Comparison of ENCODE assay signal across 12 cellular contexts in genomic region chr10:3924344-3924743, GRCh38.
DNase-seq lines count a peak whose midpoint lies in the region; ATAC-seq and TF ChIP-seq lines count a peak whose summit lies in the region.
"Had no signal": no experiment of that assay in that cellular context is flagged by ENCODE, and none has a peak within 500 bp of the region (broad histone marks: within the 10 kb centered on the region; RNA-seq: fewer than 3 reads in every experiment).

No MANE protein-coding gene starts in this region.

- no peaks in the 10 kb centered on the region for H3K27me3 Mint-ChIP-seq in chondrocyte (ENCODE audit: low read depth)
- no peaks in the 10 kb centered on the region for H3K27me3 Mint-ChIP-seq in activated CD8-positive, alpha-beta memory T cell treated with anti-CD3 and anti-CD28 coated beads, Interleukin-2, amount 10 ng/mL, durations not matched to agents 7 days and 5 days
- H3K27me3 Mint-ChIP-seq in CD8-positive, alpha-beta T cell (ENCODE audit: low read depth): no peaks in the 10 kb centered on the region

- no peaks in the 10 kb centered on the region for H3K27me3 ChIP-seq in lower lobe of right lung (ENCODE audit: low read depth)
- H3K27me3 ChIP-seq in CD8-positive, alpha-beta T cell (ENCODE audit: insufficient read depth, low read length): no peaks in the 10 kb centered on the region
- H3K27me3 ChIP-seq: colonic mucosa had no signal

- H3K27ac ChIP-seq in lower lobe of right lung: no peak overlapping the region
- no peak overlapping the region for H3K27ac ChIP-seq in CD8-positive, alpha-beta T cell (ENCODE audit: low read depth, low read length)
- H3K27ac ChIP-seq: colonic mucosa had no signal

- H3K9me3 Mint-ChIP-seq in chondrocyte (ENCODE audit: low read depth): peaks cover 2% of the 10 kb centered on the region
- H3K9me3 Mint-ChIP-seq in activated CD8-positive, alpha-beta memory T cell treated with anti-CD3 and anti-CD28 coated beads, Interleukin-2, amount 10 ng/mL, durations not matched to agents 7 days and 5 days (ENCODE audit: low read depth): no peaks in the 10 kb centered on the region
- no peaks in the 10 kb centered on the region for H3K9me3 Mint-ChIP-seq in CD8-positive, alpha-beta T cell

- H3K9me3 ChIP-seq in lower lobe of right lung: no peaks in the 10 kb centered on the region
- H3K9me3 ChIP-seq in CD8-positive, alpha-beta T cell (ENCODE audit: low read length): no peaks in the 10 kb centered on the region
- H3K9me3 ChIP-seq: colonic mucosa had no signal

- peaks cover 52% of the 10 kb centered on the region for H3K4me1 Mint-ChIP-seq in chondrocyte (ENCODE audit: low read depth)
- peaks cover 19% of the 10 kb centered on the region for H3K4me1 Mint-ChIP-seq in activated CD8-positive, alpha-beta memory T cell treated with anti-CD3 and anti-CD28 coated beads, Interleukin-2, amount 10 ng/mL, durations not matched to agents 7 days and 5 days
- no peaks in the 10 kb centered on the region for H3K4me1 Mint-ChIP-seq in CD8-positive, alpha-beta T cell (ENCODE audit: low read depth)
- H3K4me1 Mint-ChIP-seq: CD14-positive monocyte had no signal

- no peaks in the 10 kb centered on the region for H3K36me3 Mint-ChIP-seq in chondrocyte (ENCODE audit: low read depth)
- H3K36me3 Mint-ChIP-seq in activated CD8-positive, alpha-beta memory T cell treated with anti-CD3 and anti-CD28 coated beads, Interleukin-2, amount 10 ng/mL, durations not matched to agents 7 days and 5 days: peaks cover 2% of the 10 kb centered on the region
- no peaks in the 10 kb centered on the region for H3K36me3 Mint-ChIP-seq in CD8-positive, alpha-beta T cell
- H3K36me3 Mint-ChIP-seq: CD14-positive monocyte had no signal

- in situ Hi-C loops in KBM-7 (cut with MboI; ENCODE audit: low pct_unique_long_range_greater_than_20kb, low sequenced_read_pairs): no loop called here

- intact Hi-C loops in lower lobe of right lung (cut with DNase I): no loop called here
- intact Hi-C loops in CD8-positive, alpha-beta T cell (cut with DNase I, micrococcal nuclease): no loop called here

- POLR2A ChIA-PET in CD8-positive, alpha-beta T cell (lab: Charles Lee): no interaction called here

- CTCF ChIA-PET in activated CD8-positive, alpha-beta memory T cell treated with anti-CD3 and anti-CD28 coated beads, Interleukin-2, amount 10 ng/mL, durations not matched to agents 7 days and 5 days (lab: Charles Lee): interaction anchor here (0.9 kb wide), 1 partner anchor 36 kb away, joined by 4 read pairs; no protein-coding TSS in a partner anchor
- CTCF ChIA-PET in CD8-positive, alpha-beta T cell (lab: Charles Lee): no interaction called here

- DNase-seq in AG09309 (ENCODE audit: low read depth) (peak; percentile 67), KBM-7 (peak; percentile 17), chondrocyte (ENCODE audit: low spot score) (no peak), lower lobe of right lung (no peak)
- no peak for DNase-seq in activated CD8-positive, alpha-beta memory T cell treated with anti-CD3 and anti-CD28 coated beads, Interleukin-2, amount 10 ng/mL, durations not matched to agents 7 days and 5 days
- DNase-seq in CD8-positive, alpha-beta T cell: no peak
- DNase-seq: colonic mucosa, NCI-H1092, NCI-H82 had no signal

- H3K4me3 ChIP-seq in AG09309 (ENCODE audit: control insufficient read depth, low read depth, low read length) (no peak overlapping the region), lower lobe of right lung (no peak overlapping the region)
- no peak overlapping the region for H3K4me3 ChIP-seq in CD8-positive, alpha-beta T cell (ENCODE audit: low read depth, low read length)
- H3K4me3 ChIP-seq: colonic mucosa had no signal

- peak overlapping the region; percentile 77 for H3K27ac Mint-ChIP-seq in chondrocyte (ENCODE audit: unreplicated experiment)
- H3K27ac Mint-ChIP-seq in activated CD8-positive, alpha-beta memory T cell treated with anti-CD3 and anti-CD28 coated beads, Interleukin-2, amount 10 ng/mL, durations not matched to agents 7 days and 5 days: no peak overlapping the region
- H3K27ac Mint-ChIP-seq in CD8-positive, alpha-beta T cell: no peak overlapping the region

- peaks cover 7% of the 10 kb centered on the region for H3K4me1 ChIP-seq in lower lobe of right lung
- H3K4me1 ChIP-seq in CD8-positive, alpha-beta T cell (ENCODE audit: insufficient read depth, low read length): no peaks in the 10 kb centered on the region
- H3K4me1 ChIP-seq: colonic mucosa had no signal

- H3K36me3 ChIP-seq in lower lobe of right lung: no peaks in the 10 kb centered on the region
- H3K36me3 ChIP-seq in CD8-positive, alpha-beta T cell (ENCODE audit: insufficient read depth, low read length): no peaks in the 10 kb centered on the region
- H3K36me3 ChIP-seq: colonic mucosa had no signal

- H3K4me3 Mint-ChIP-seq in chondrocyte (ENCODE audit: unreplicated experiment): no peak overlapping the region
- no peak overlapping the region for H3K4me3 Mint-ChIP-seq in activated CD8-positive, alpha-beta memory T cell treated with anti-CD3 and anti-CD28 coated beads, Interleukin-2, amount 10 ng/mL, durations not matched to agents 7 days and 5 days
- H3K4me3 Mint-ChIP-seq in CD8-positive, alpha-beta T cell: no peak overlapping the region
- H3K4me3 Mint-ChIP-seq: CD14-positive monocyte had no signal

- no peak for TF ChIP-seq CTCF in AG09309 (IDR thresholded peaks at IDR 0.05; ENCODE audit: control insufficient read depth, insufficient read depth, low read depth, low read length, missing control alignments)
- TF ChIP-seq CTCF in chondrocyte (IDR thresholded peaks at IDR 0.05): no peak
- TF ChIP-seq CTCF in lower lobe of right lung (IDR thresholded peaks at IDR 0.05): no peak
- no peak for TF ChIP-seq CTCF in CD8-positive, alpha-beta T cell (IDR thresholded peaks at IDR 0.05)

- ATAC-seq in lower lobe of right lung (peak; percentile 15 to 28), GM18519 (IDR thresholded peaks at IDR 0.05; ENCODE audit: low FRiP score, unreplicated experiment) (no peak), HG02970 (IDR thresholded peaks at IDR 0.05; ENCODE audit: low FRiP score, unreplicated experiment) (no peak)
- no peak for ATAC-seq in activated CD8-positive, alpha-beta memory T cell treated with anti-CD3 and anti-CD28 coated beads, Interleukin-2, amount 10 ng/mL, durations not matched to agents 7 days and 5 days
- no peak for ATAC-seq in CD8-positive, alpha-beta T cell

Comparison
In these comparisons a context has a peak if more than half of its experiments do, and no peak if none do; other contexts are left out.
1. DNase-seq: peak in AG09309 (single experiment) and KBM-7 (single experiment); none in chondrocyte (single experiment), lower lobe of right lung (single experiment), activated CD8-positive, alpha-beta memory T cell treated with anti-CD3 and anti-CD28 coated beads, Interleukin-2, amount 10 ng/mL, durations not matched to agents 7 days and 5 days (single experiment) and CD8-positive, alpha-beta T cell (0 of 7).
2. ATAC-seq: peak in lower lobe of right lung (2 of 2); none in GM18519 (single experiment), HG02970 (single experiment), activated CD8-positive, alpha-beta memory T cell treated with anti-CD3 and anti-CD28 coated beads, Interleukin-2, amount 10 ng/mL, durations not matched to agents 7 days and 5 days (single experiment) and CD8-positive, alpha-beta T cell (single experiment).